1 cellular context compared by ENCODE assay signal in the genomic region with DNA sequence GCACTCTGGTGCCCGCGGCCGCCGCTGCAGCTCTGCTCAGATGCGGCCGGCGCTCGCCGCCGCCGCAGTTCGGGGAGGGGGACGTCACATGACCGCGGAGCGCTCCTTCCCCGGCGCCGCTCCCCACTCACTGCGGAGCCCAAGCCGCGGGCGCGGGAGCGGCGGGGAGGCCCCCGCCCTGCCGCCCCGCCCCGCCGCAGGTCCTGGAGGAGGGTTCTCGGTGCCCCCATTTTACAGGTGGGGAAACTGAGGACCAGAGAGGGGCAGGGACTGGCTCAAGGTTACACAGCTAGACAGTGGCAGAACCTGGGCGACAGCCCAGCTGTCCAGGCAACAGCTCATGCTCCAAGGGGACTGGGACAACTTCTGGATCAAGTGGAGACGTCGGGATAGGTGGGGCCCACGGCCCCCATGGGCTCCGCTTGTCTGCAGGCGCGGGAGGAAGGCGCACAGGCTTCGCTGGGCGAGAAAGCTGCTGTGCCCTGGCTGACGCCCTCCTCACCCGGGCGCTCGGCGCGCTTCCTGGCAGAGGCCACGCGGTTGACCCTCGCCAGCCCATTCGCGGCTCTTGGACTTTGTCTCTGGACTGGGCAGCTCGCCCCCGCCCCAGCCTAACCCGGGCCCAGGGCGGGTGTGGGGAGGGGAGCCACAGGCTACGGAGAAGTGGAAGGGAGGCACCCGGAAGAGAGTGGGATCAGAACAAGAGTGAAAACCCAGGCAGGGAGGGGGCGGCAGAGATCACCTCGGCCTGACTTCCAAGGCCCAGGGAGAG.
A peak's percentile ranks its signal among the peaks of the same experiment; 100 is the strongest.
TF ChIP-seq lines count a peak whose summit lies in the region.

Gene RAP1GAP, minus strand, starts transcription at position 71 of the 772 bp plus-strand sequence. CDS start 49,325 bp downstream, outside the sequence.

TF ChIP-seq in HepG2, 621 proteins besides CTCF, POLR2A, EP300 and RAD21 (continued from another document):
- TF ChIP-seq, protein P1, sequence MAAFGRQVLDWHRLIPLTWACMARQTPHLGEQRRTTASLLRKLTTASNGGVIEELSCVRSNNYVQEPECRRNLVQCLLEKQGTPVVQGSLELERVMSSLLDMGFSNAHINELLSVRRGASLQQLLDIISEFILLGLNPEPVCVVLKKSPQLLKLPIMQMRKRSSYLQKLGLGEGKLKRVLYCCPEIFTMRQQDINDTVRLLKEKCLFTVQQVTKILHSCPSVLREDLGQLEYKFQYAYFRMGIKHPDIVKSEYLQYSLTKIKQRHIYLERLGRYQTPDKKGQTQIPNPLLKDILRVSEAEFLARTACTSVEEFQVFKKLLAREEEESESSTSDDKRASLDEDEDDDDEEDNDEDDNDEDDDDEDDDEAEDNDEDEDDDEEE (CRISPR knock-in tag; IDR thresholded peaks at IDR 0.05), result no peak; the same call in 1 of the 2 replicates
- TF ChIP-seq ZFP36L2 (CRISPR knock-in tag; IDR thresholded peaks at IDR 0.05) (no peak), ZNF607 (CRISPR knock-in tag; IDR thresholded peaks at IDR 0.05; ENCODE audit: borderline replicate concordance) (peak; percentile 89; the same call in 1 of the 2 replicates), SIX4 (CRISPR knock-in tag; IDR thresholded peaks at IDR 0.05) (no peak), NFKB2 (CRISPR knock-in tag; IDR thresholded peaks at IDR 0.05; ENCODE audit: borderline replicate concordance) (peak; percentile 77; the same call in 1 of the 2 replicates), FOXA3 (CRISPR knock-in tag; IDR thresholded peaks at IDR 0.05) (peak; percentile 39), ELF1 (CRISPR knock-in tag; IDR thresholded peaks at IDR 0.05) (peak; percentile 94), ZSCAN12 (CRISPR knock-in tag; IDR thresholded peaks at IDR 0.05) (0 out of 2 replicates have a peak, but pooled peaks have one; percentile 33), ZNF674 (CRISPR knock-in tag; IDR thresholded peaks at IDR 0.05; ENCODE audit: low read depth) (no peak; the same call in 1 of the 2 replicates), ZNF598 (CRISPR knock-in tag; IDR thresholded peaks at IDR 0.05; ENCODE audit: borderline replicate concordance) (no peak; the same call in 1 of the 2 replicates), LCORL (IDR thresholded peaks at IDR 0.05) (no peak), LCORL (CRISPR knock-in tag; IDR thresholded peaks at IDR 0.05) (peak; percentile 92), ZNF501 (CRISPR knock-in tag; IDR thresholded peaks at IDR 0.05) (peak; percentile 95), ZNF17 (CRISPR knock-in tag; IDR thresholded peaks at IDR 0.05) (no peak), MAF1 (CRISPR knock-in tag; IDR thresholded peaks at IDR 0.05; ENCODE audit: borderline replicate concordance) (peak; percentile 46; the same call in 1 of the 2 replicates), TBX3 (IDR thresholded peaks at IDR 0.05; ENCODE audit: borderline replicate concordance) (no peak), ZNF124 (CRISPR knock-in tag; IDR thresholded peaks at IDR 0.05) (0 out of 2 replicates have a peak, but pooled peaks have one; percentile 63), ZSCAN29 (CRISPR knock-in tag; conservative IDR thresholded peaks at IDR 0.05) (no peak), ZNF432 (CRISPR knock-in tag; IDR thresholded peaks at IDR 0.05; ENCODE audit: borderline replicate concordance) (no peak), ZNF335 (CRISPR knock-in tag; IDR thresholded peaks at IDR 0.05) (no peak), ATAD3A (CRISPR knock-in tag; IDR thresholded peaks at IDR 0.05) (no peak), PAWR (CRISPR knock-in tag; IDR thresholded peaks at IDR 0.05; ENCODE audit: borderline replicate concordance) (no peak), SNAI1 (CRISPR knock-in tag; IDR thresholded peaks at IDR 0.05; ENCODE audit: borderline replicate concordance) (peak; percentile 73; the same call in 1 of the 2 replicates), ZNF24 (IDR thresholded peaks at IDR 0.05) (no peak), RBAK (CRISPR knock-in tag; IDR thresholded peaks at IDR 0.05) (0 out of 2 replicates have a peak, but pooled peaks have one; percentile 28), PHB2 (IDR thresholded peaks at IDR 0.05; ENCODE audit: partially characterized antibody) (no peak), RFX1 (IDR thresholded peaks at IDR 0.05) (no peak), PCBP2 (optimal IDR thresholded peaks at IDR 0.05; ENCODE audit: low read depth, low read length, poor library complexity, severe bottlenecking) (no peak), CHD2 (IDR thresholded peaks at IDR 0.05; ENCODE audit: low read depth, low read length) (no peak), ZFP1 (CRISPR knock-in tag; IDR thresholded peaks at IDR 0.05) (no peak), ZNF496 (CRISPR knock-in tag; IDR thresholded peaks at IDR 0.05; ENCODE audit: insufficient replicate concordance) (no peak), ZNF597 (CRISPR knock-in tag; IDR thresholded peaks at IDR 0.05) (no peak)
- TF ChIP-seq, protein P2, sequence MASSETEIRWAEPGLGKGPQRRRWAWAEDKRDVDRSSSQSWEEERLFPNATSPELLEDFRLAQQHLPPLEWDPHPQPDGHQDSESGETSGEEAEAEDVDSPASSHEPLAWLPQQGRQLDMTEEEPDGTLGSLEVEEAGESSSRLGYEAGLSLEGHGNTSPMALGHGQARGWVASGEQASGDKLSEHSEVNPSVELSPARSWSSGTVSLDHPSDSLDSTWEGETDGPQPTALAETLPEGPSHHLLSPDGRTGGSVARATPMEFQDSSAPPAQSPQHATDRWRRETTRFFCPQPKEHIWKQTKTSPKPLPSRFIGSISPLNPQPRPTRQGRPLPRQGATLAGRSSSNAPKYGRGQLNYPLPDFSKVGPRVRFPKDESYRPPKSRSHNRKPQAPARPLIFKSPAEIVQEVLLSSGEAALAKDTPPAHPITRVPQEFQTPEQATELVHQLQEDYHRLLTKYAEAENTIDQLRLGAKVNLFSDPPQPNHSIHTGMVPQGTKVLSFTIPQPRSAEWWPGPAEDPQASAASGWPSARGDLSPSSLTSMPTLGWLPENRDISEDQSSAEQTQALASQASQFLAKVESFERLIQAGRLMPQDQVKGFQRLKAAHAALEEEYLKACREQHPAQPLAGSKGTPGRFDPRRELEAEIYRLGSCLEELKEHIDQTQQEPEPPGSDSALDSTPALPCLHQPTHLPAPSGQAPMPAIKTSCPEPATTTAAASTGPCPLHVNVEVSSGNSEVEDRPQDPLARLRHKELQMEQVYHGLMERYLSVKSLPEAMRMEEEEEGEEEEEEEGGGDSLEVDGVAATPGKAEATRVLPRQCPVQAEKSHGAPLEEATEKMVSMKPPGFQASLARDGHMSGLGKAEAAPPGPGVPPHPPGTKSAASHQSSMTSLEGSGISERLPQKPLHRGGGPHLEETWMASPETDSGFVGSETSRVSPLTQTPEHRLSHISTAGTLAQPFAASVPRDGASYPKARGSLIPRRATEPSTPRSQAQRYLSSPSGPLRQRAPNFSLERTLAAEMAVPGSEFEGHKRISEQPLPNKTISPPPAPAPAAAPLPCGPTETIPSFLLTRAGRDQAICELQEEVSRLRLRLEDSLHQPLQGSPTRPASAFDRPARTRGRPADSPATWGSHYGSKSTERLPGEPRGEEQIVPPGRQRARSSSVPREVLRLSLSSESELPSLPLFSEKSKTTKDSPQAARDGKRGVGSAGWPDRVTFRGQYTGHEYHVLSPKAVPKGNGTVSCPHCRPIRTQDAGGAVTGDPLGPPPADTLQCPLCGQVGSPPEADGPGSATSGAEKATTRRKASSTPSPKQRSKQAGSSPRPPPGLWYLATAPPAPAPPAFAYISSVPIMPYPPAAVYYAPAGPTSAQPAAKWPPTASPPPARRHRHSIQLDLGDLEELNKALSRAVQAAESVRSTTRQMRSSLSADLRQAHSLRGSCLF (CRISPR knock-in tag; IDR thresholded peaks at IDR 0.05; ENCODE audit: borderline replicate concordance), result no peak
- TF ChIP-seq, protein P3, sequence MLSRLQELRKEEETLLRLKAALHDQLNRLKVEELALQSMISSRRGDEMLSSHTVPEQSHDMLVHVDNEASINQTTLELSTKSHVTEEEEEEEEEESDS (CRISPR knock-in tag; IDR thresholded peaks at IDR 0.05; ENCODE audit: borderline replicate concordance), result 0 out of 2 replicates have a peak, but pooled peaks have one; percentile 82
